Comparison of ENCODE assay signal across 27 cellular contexts in genomic region chr19:7476941-7477494, GRCh38. TPM values are rescaled to one million over a fixed set of nuclear protein-coding genes. Genes with fewer than 3 reads are reported as not detected.
DNase-seq lines count a peak whose midpoint lies in the region; ATAC-seq and TF ChIP-seq lines count a peak whose summit lies in the region.
"Had no signal": no experiment of that assay in that cellular context is flagged by ENCODE, and none has a peak within 500 bp of the region (broad histone marks: within the 10 kb centered on the region; RNA-seq: fewer than 3 reads in every experiment).

No MANE protein-coding gene starts in this region.

- H3K27ac Mint-ChIP-seq in GM23338 (no peak overlapping the region), nephron progenitor cell (peak overlapping the region; percentile 36)
- H3K27ac Mint-ChIP-seq: activated T-helper 2 cell treated with anti-CD3 and anti-CD28 coated beads, Interferon-gamma antibody, Interleukin-2, Interleukin-4, amounts not matched to agents 10 μg/mL and 5 μg/mL and 100 μg/mL, durations not matched to agents 14 hours and 24 hours and 36 hours had no signal

- H3K79me2 ChIP-seq in GM23338 (replicated peaks; ENCODE audit: insufficient read depth): no peaks in the 10 kb centered on the region

- H3K9me2 ChIP-seq in GM23338 (ENCODE audit: insufficient read depth): no peaks in the 10 kb centered on the region

- no peak overlapping the region for H3K4me3 ChIP-seq in GM23338
- H3K4me3 ChIP-seq: body of pancreas, dorsolateral prefrontal cortex, heart left ventricle, Peyer's patch, psoas muscle, sigmoid colon, tibial artery had no signal

- peaks cover 9% of the 10 kb centered on the region for H3K27me3 Mint-ChIP-seq in GM23338 (ENCODE audit: insufficient read depth, low read depth, poor library complexity)
- H3K27me3 Mint-ChIP-seq in nephron progenitor cell (ENCODE audit: low read depth, poor library complexity): no peaks in the 10 kb centered on the region
- H3K27me3 Mint-ChIP-seq: B cell; CD4-positive, alpha-beta memory T cell; naive thymus-derived CD4-positive, alpha-beta T cell had no signal

- no peaks in the 10 kb centered on the region for H3F3A ChIP-seq in GM23338 (replicated peaks; ENCODE audit: low read depth)

- H3K27ac ChIP-seq in GM23338 (ENCODE audit: low read depth): no peak overlapping the region
- H3K27ac ChIP-seq: body of pancreas, heart left ventricle, Peyer's patch, psoas muscle, tibial artery had no signal

- DNase-seq in GM23338 (ENCODE audit: low spot score) (no peak), cerebellum (ENCODE audit: low spot score) (peak; percentile 23), nephron progenitor cell (no peak), middle frontal gyrus (ENCODE audit: extremely low spot score, low spot score) (no peak), NCI-H748 treated with DMSO at 0.1 percent for 48 hours (lab: John Stamatoyannopoulos, UW) (no peak)
- DNase-seq: activated CD4-positive, alpha-beta T cell treated with anti-CD3 and anti-CD28 coated beads for 48 hours; activated CD8-positive, alpha-beta memory T cell treated with anti-CD3 and anti-CD28 coated beads for 24 hours; activated naive CD4-positive, alpha-beta T cell treated with anti-CD3 and anti-CD28 coated beads, Interleukin-2, amount 50 U/mL, for 16 hours; activated T-cell treated with anti-CD3 and anti-CD28 coated beads for 4 hours; body of pancreas; CD4-positive, alpha-beta memory T cell; dorsolateral prefrontal cortex; heart left ventricle; MV-4-11; naive thymus-derived CD4-positive, alpha-beta T cell; NCI-H446; NCI-H82; occipital lobe; psoas muscle; SHP77 treated with DMSO at 0.1 percent for 48 hours; sigmoid colon; stimulated activated CD4-positive, alpha-beta T cell treated with anti-CD3 and anti-CD28 coated beads, Interleukin-4, amount 100 ng/mL, for 1 hour; tibial artery had no signal

- no peaks in the 10 kb centered on the region for H3K27me3 ChIP-seq in GM23338 (ENCODE audit: insufficient read depth)
- H3K27me3 ChIP-seq: body of pancreas, dorsolateral prefrontal cortex, heart left ventricle, Peyer's patch, sigmoid colon, tibial artery had no signal

- ATAC-seq in GM23338: peak; percentile 16
- ATAC-seq in GM18502 (IDR thresholded peaks at IDR 0.05; ENCODE audit: poor library complexity, unreplicated experiment): no peak
- ATAC-seq: body of pancreas had no signal

- H4K20me1 ChIP-seq in GM23338 (replicated peaks; ENCODE audit: insufficient read depth): no peaks in the 10 kb centered on the region

- H3K9me3 Mint-ChIP-seq in GM23338 (no peaks in the 10 kb centered on the region), nephron progenitor cell (no peaks in the 10 kb centered on the region)
- H3K9me3 Mint-ChIP-seq: activated T-helper 2 cell treated with anti-CD3 and anti-CD28 coated beads, Interferon-gamma antibody, Interleukin-2, Interleukin-4, amounts not matched to agents 10 μg/mL and 5 μg/mL and 100 μg/mL, durations not matched to agents 14 hours and 24 hours and 36 hours had no signal

- H3K36me3 Mint-ChIP-seq in GM23338 (ENCODE audit: low read depth) (peaks cover 3% of the 10 kb centered on the region; the same call in 2 of the 3 replicates), nephron progenitor cell (ENCODE audit: low read depth) (peaks cover under 1% of the 10 kb centered on the region)

- peaks cover 10% of the 10 kb centered on the region for H3K4me1 Mint-ChIP-seq in GM23338
- peaks cover 22% of the 10 kb centered on the region for H3K4me1 Mint-ChIP-seq in nephron progenitor cell
- H3K4me1 Mint-ChIP-seq: CD4-positive, alpha-beta memory T cell had no signal

- H3K4me3 Mint-ChIP-seq in GM23338 (no peak overlapping the region), nephron progenitor cell (no peak overlapping the region)
- H3K4me3 Mint-ChIP-seq: B cell had no signal

- no peak overlapping the region for H3K4me2 ChIP-seq in GM23338

- TF ChIP-seq CTCF in GM23338 (conservative IDR thresholded peaks at IDR 0.05; ENCODE audit: low read depth in 2 of 2): peak in 1 of 2 experiments; percentile 18; a peak in 1 of 4 replicates
- no peak for TF ChIP-seq CTCF in nephron progenitor cell (IDR thresholded peaks at IDR 0.05)

- H3K36me3 ChIP-seq in GM23338 (ENCODE audit: insufficient read depth): no peaks in the 10 kb centered on the region

- H2AFZ ChIP-seq in GM23338: no peak overlapping the region

- H3K4me1 ChIP-seq in GM23338 (ENCODE audit: insufficient read depth): peaks cover 6% of the 10 kb centered on the region; the same call in 1 of the 2 replicates
- H3K4me1 ChIP-seq: body of pancreas, Peyer's patch, psoas muscle, tibial artery had no signal

TF ChIP-seq in GM23338, 12 proteins besides CTCF, POLR2A, EP300 and RAD21 (continues in another document):
- TF ChIP-seq JUNB (IDR thresholded peaks at IDR 0.05; ENCODE audit: unreplicated experiment) (no peak), CREB1 (CRISPR knock-in tag; IDR thresholded peaks at IDR 0.05; ENCODE audit: low read depth) (no peak), POLR2AphosphoS5 (IDR thresholded peaks at IDR 0.05; ENCODE audit: low read depth) (no peak), NANOG (IDR thresholded peaks at IDR 0.05; ENCODE audit: borderline replicate concordance) (no peak), EZH2 (IDR thresholded peaks at IDR 0.05; ENCODE audit: low read depth, unreplicated experiment) (no peak), ZNF462 (CRISPR knock-in tag; IDR thresholded peaks at IDR 0.05) (no peak)

RNA-seq across cellular contexts. Expression of gene PEX11G, which starts 11.8 kb away (rescaled TPM):
- 1.2 and 2.2 TPM in 2 replicates for total RNA-seq in GM23338 (2014; rRNA removed; shearing (Covaris generic))
- polyA plus RNA-seq in GM23338 (2016; fragmentation: Nextera tagmentation; extraction: Ambion mirVana): 2.2 and 3.1 TPM in 2 replicates
- total RNA-seq in cerebellum: 1.4 TPM

RNA-seq across cellular contexts. Expression of gene ZNF358, which starts 38.9 kb away (rescaled TPM):
- 36.7 and 52.9 TPM in 2 replicates for total RNA-seq in GM23338 (2014; rRNA removed; shearing (Covaris generic))
- polyA plus RNA-seq in GM23338 (2016; fragmentation: Nextera tagmentation; extraction: Ambion mirVana): 23.8 and 28.2 TPM in 2 replicates
- total RNA-seq in cerebellum: 10.8 TPM

RNA-seq across cellular contexts. Expression of gene MCOLN1, which starts 45.4 kb away (rescaled TPM):
- 7.2 and 11.0 TPM in 2 replicates for total RNA-seq in GM23338 (2014; rRNA removed; shearing (Covaris generic))
- 16.1 and 16.2 TPM in 2 replicates for polyA plus RNA-seq in GM23338 (2016; fragmentation: Nextera tagmentation; extraction: Ambion mirVana)
- total RNA-seq in cerebellum: 9.6 TPM

RNA-seq across cellular contexts. Expression of gene PNPLA6, which starts 58.5 kb away (rescaled TPM):
- 135 and 147 TPM in 2 replicates for total RNA-seq in GM23338 (2014; rRNA removed; shearing (Covaris generic))
- 66.6 and 74.1 TPM in 2 replicates for polyA plus RNA-seq in GM23338 (2016; fragmentation: Nextera tagmentation; extraction: Ambion mirVana)
- total RNA-seq in cerebellum: 30.6 TPM
